In genomic region chr5:151264113-151264512, GRCh38 we compare ENCODE assay signal across 10 cellular contexts. TPM values are rescaled to one million over a fixed set of nuclear protein-coding genes. Genes with fewer than 3 reads are reported as not detected.
A peak's percentile ranks its signal among the peaks of the same experiment; 100 is the strongest.
DNase-seq lines count a peak whose midpoint lies in the region; TF ChIP-seq lines count a peak whose summit lies in the region.
"Had no signal": no experiment of that assay in that cellular context is flagged by ENCODE, and none has a peak within 500 bp of the region (broad histone marks: within the 10 kb centered on the region; RNA-seq: fewer than 3 reads in every experiment).

No MANE protein-coding gene starts in this region.

- peak; percentile 43 for DNase-seq in activated CD4-positive, alpha-beta T cell treated with anti-CD3 and anti-CD28 coated beads for 48 hours
- no peak for DNase-seq in activated CD4-positive, alpha-beta T cell treated with anti-CD3 and anti-CD28 coated beads, Interleukin-2, amount 50 U/mL, for 1 hour
- DNase-seq in HT-29 (ENCODE audit: low spot score), result peak; percentile 28
- DNase-seq in choroid plexus epithelial cell (ENCODE audit: low read depth), result peak; percentile 28
- DNase-seq in stimulated activated CD8-positive, alpha-beta memory T cell treated with anti-CD3 and anti-CD28 coated beads, Interleukin-4, amount 100 ng/mL, for 48 hours, result peak; percentile 51
- no peak for DNase-seq in HEK293T (ENCODE audit: extremely low spot score)
- no peak for DNase-seq in NCI-H1417 treated with DMSO at 0.1 percent for 48 hours (lab: John Stamatoyannopoulos, UW)
- DNase-seq in amniotic stem cell (lab: John Stamatoyannopoulos, UW), result no peak

- POLR2A ChIA-PET in HEK293T (lab: Yijun Ruan, JAX), result interaction anchor here (1.4 kb wide), 1 partner anchor 12 kb away, joined by 6 read pairs; the partner anchor contains the start of gene GM2A

- CTCF ChIA-PET in HEK293T (lab: Yijun Ruan, JAX), result interaction anchor here (1.1 kb wide), 1 partner anchor 52 kb away, joined by 3 read pairs; no protein-coding TSS in a partner anchor

- TF ChIP-seq CTCF in choroid plexus epithelial cell (conservative IDR thresholded peaks at IDR 0.05; ENCODE audit: low read depth, low read length), result peak; percentile 20

- no peak overlapping the region for H3K4me3 ChIP-seq in choroid plexus epithelial cell (ENCODE audit: low read depth, low read length)
- H3K4me3 ChIP-seq: BLaER1, SJSA1 had no signal

TF ChIP-seq in HEK293T, 16 proteins besides CTCF, POLR2A, EP300 and RAD21:
- TF ChIP-seq SP1 (IDR thresholded peaks at IDR 0.05) (no peak), ELF4 (IDR thresholded peaks at IDR 0.05) (no peak), FOXA1 (IDR thresholded peaks at IDR 0.05) (no peak), BHLHE40 (IDR thresholded peaks at IDR 0.05; ENCODE audit: borderline replicate concordance) (no peak), LEF1 (IDR thresholded peaks at IDR 0.05; ENCODE audit: borderline replicate concordance) (no peak)

RNA-seq across cellular contexts. Expression of gene GM2A, which starts 11.1 kb away (rescaled TPM):
- 13.0 and 14.7 TPM in 2 replicates for total RNA-seq in HT-29 (2014; rRNA removed; shearing (Covaris generic))

RNA-seq across cellular contexts. Expression of gene SLC36A3, which starts 39.5 kb away (rescaled TPM):
- not detected in 2 replicates for total RNA-seq in HT-29 (2014; rRNA removed; shearing (Covaris generic))
- total RNA-seq: SJSA1 had no signal

RNA-seq across cellular contexts. Expression of gene CCDC69, which starts 40.2 kb away (rescaled TPM):
- total RNA-seq in HT-29 (2014; rRNA removed; shearing (Covaris generic)), result 0.33 and 0.50 TPM in 2 replicates

Comparison
In these comparisons a context has a peak if more than half of its experiments do, and no peak if none do; other contexts are left out.
1. DNase-seq: peak in activated CD4-positive, alpha-beta T cell treated with anti-CD3 and anti-CD28 coated beads for 48 hours (single experiment), HT-29 (single experiment), choroid plexus epithelial cell (single experiment) and stimulated activated CD8-positive, alpha-beta memory T cell treated with anti-CD3 and anti-CD28 coated beads, Interleukin-4, amount 100 ng/mL, for 48 hours (single experiment); none in activated CD4-positive, alpha-beta T cell treated with anti-CD3 and anti-CD28 coated beads, Interleukin-2, amount 50 U/mL, for 1 hour (single experiment), HEK293T (single experiment), NCI-H1417 treated with DMSO at 0.1 percent for 48 hours (single experiment) and amniotic stem cell (single experiment).